Comparison of ENCODE assay signal across 8 cellular contexts in the genomic region with DNA sequence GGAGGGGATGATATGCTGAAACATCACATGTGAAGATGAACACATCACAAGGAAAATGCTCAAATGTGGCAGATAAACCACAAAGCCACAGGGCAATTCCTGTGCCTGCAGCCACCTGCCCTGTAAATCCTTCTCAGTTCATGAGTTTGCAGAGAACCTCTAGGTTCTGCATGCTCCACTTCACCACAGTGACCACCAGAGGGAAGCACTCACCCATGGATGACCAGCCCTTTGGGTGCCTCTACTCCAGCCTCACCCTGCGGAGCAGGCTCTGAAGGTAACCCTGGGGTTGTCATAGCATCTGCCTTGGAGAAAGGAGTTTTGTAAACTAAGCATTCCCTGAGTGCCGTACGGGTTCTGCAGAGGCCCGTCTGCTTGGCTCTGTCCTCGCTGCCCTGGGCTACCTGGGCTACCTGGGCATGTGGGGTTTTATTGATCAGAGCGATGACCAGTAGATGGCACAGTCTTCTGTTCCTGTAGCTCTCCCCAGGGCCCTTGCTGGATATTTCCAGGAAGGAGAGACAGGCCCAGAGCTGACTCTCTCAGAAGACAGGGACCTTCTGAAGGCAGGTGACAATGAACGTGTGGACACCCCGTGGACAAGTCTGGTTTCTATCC. TPM values are rescaled to one million over a fixed set of nuclear protein-coding genes. Genes with fewer than 3 reads are reported as not detected.
A peak's percentile ranks its signal among the peaks of the same experiment; 100 is the strongest.
DNase-seq lines count a peak whose midpoint lies in the region; ATAC-seq and TF ChIP-seq lines count a peak whose summit lies in the region.

No MANE protein-coding gene starts in this region.

- peak; percentile 38 for DNase-seq in D341Med (ENCODE audit: low spot score)
- no peak for DNase-seq in astrocyte of the cerebellum (ENCODE audit: low read depth)
- DNase-seq in medulla oblongata (ENCODE audit: extremely low spot score), result peak; percentile 11
- DNase-seq in activated T-helper 1 cell treated with anti-CD3 and anti-CD28 coated beads, Interleukin-12 subunit alpha, Interleukin-12 subunit beta, Interleukin-2, Interleukin-4 antibody, amounts not matched to agents 30 ng/mL and 10 ng/mL and 1 ng/mL, durations not matched to agents 14 hours and 24 hours and 36 hours (ENCODE audit: low spot score), result no peak

- intact Hi-C loops in activated T-helper 1 cell treated with anti-CD3 and anti-CD28 coated beads, Interleukin-12 subunit alpha, Interleukin-12 subunit beta, Interleukin-2, Interleukin-4 antibody, amounts not matched to agents 30 ng/mL and 10 ng/mL and 1 ng/mL, durations not matched to agents 14 hours and 24 hours and 36 hours (cut with micrococcal nuclease), result no loop called here

- no peak overlapping the region for H3K4me3 Mint-ChIP-seq in activated T-helper 1 cell treated with anti-CD3 and anti-CD28 coated beads, Interleukin-12 subunit alpha, Interleukin-12 subunit beta, Interleukin-2, Interleukin-4 antibody, amounts not matched to agents 30 ng/mL and 10 ng/mL and 1 ng/mL, durations not matched to agents 14 hours and 24 hours and 36 hours

- H3K4me3 ChIP-seq in astrocyte of the cerebellum (ENCODE audit: low read depth, low read length), result no peak overlapping the region

- ATAC-seq in GM18498 (IDR thresholded peaks at IDR 0.05; ENCODE audit: unreplicated experiment), result no peak
- ATAC-seq in GM21576 (IDR thresholded peaks at IDR 0.05; ENCODE audit: unreplicated experiment), result no peak

- TF ChIP-seq CTCF in 22Rv1 (IDR thresholded peaks at IDR 0.05) (peak; percentile 62), LNCAP (IDR thresholded peaks at IDR 0.05) (peak; percentile 77), astrocyte of the cerebellum (IDR thresholded peaks at IDR 0.05; ENCODE audit: low read depth, low read length, missing control alignments) (peak; percentile 46)

- H3K27me3 Mint-ChIP-seq in activated T-helper 1 cell treated with anti-CD3 and anti-CD28 coated beads, Interleukin-12 subunit alpha, Interleukin-12 subunit beta, Interleukin-2, Interleukin-4 antibody, amounts not matched to agents 30 ng/mL and 10 ng/mL and 1 ng/mL, durations not matched to agents 14 hours and 24 hours and 36 hours (ENCODE audit: insufficient read depth), result peaks cover 1% of the 10 kb centered on the region

- no peaks in the 10 kb centered on the region for H3K4me1 Mint-ChIP-seq in activated T-helper 1 cell treated with anti-CD3 and anti-CD28 coated beads, Interleukin-12 subunit alpha, Interleukin-12 subunit beta, Interleukin-2, Interleukin-4 antibody, amounts not matched to agents 30 ng/mL and 10 ng/mL and 1 ng/mL, durations not matched to agents 14 hours and 24 hours and 36 hours (ENCODE audit: low read depth)

- no peaks in the 10 kb centered on the region for H3K36me3 Mint-ChIP-seq in activated T-helper 1 cell treated with anti-CD3 and anti-CD28 coated beads, Interleukin-12 subunit alpha, Interleukin-12 subunit beta, Interleukin-2, Interleukin-4 antibody, amounts not matched to agents 30 ng/mL and 10 ng/mL and 1 ng/mL, durations not matched to agents 14 hours and 24 hours and 36 hours (ENCODE audit: low read depth)

- no peak overlapping the region for H3K27ac Mint-ChIP-seq in activated T-helper 1 cell treated with anti-CD3 and anti-CD28 coated beads, Interleukin-12 subunit alpha, Interleukin-12 subunit beta, Interleukin-2, Interleukin-4 antibody, amounts not matched to agents 30 ng/mL and 10 ng/mL and 1 ng/mL, durations not matched to agents 14 hours and 24 hours and 36 hours

- H3K9me3 Mint-ChIP-seq in activated T-helper 1 cell treated with anti-CD3 and anti-CD28 coated beads, Interleukin-12 subunit alpha, Interleukin-12 subunit beta, Interleukin-2, Interleukin-4 antibody, amounts not matched to agents 30 ng/mL and 10 ng/mL and 1 ng/mL, durations not matched to agents 14 hours and 24 hours and 36 hours, result no peaks in the 10 kb centered on the region

- in situ Hi-C loops in astrocyte of the cerebellum (cut with HindIII; ENCODE audit: low sequenced_read_pairs), result no loop called here

- H3K27ac ChIP-seq in 22Rv1, result no peak overlapping the region

RNA-seq across cellular contexts. Expression of a gene that starts 31.7 kb away (rescaled TPM):
- not detected in 2 replicates for total RNA-seq in activated T-helper 1 cell treated with anti-CD3 and anti-CD28 coated beads, Interleukin-12 subunit alpha, Interleukin-12 subunit beta, Interleukin-2, Interleukin-4 antibody, amounts not matched to agents 30 ng/mL and 10 ng/mL and 1 ng/mL, durations not matched to agents 14 hours and 24 hours and 36 hours

RNA-seq across cellular contexts. Expression of a gene that starts 44.1 kb away (rescaled TPM):
- total RNA-seq in activated T-helper 1 cell treated with anti-CD3 and anti-CD28 coated beads, Interleukin-12 subunit alpha, Interleukin-12 subunit beta, Interleukin-2, Interleukin-4 antibody, amounts not matched to agents 30 ng/mL and 10 ng/mL and 1 ng/mL, durations not matched to agents 14 hours and 24 hours and 36 hours, result not detected in 2 replicates

Comparison
In these comparisons a context has a peak if more than half of its experiments do, and no peak if none do; other contexts are left out.
1. DNase-seq: peak in D341Med (single experiment) and medulla oblongata (single experiment); none in astrocyte of the cerebellum (single experiment) and activated T-helper 1 cell treated with anti-CD3 and anti-CD28 coated beads, Interleukin-12 subunit alpha, Interleukin-12 subunit beta, Interleukin-2, Interleukin-4 antibody, amounts not matched to agents 30 ng/mL and 10 ng/mL and 1 ng/mL, durations not matched to agents 14 hours and 24 hours and 36 hours (single experiment).
2. Peak in every context shown above with its lines, with median percentiles within 50 percentile points of each other: CTCF ChIP-seq.